1 cellular context compared by ENCODE assay signal in the genomic region with DNA sequence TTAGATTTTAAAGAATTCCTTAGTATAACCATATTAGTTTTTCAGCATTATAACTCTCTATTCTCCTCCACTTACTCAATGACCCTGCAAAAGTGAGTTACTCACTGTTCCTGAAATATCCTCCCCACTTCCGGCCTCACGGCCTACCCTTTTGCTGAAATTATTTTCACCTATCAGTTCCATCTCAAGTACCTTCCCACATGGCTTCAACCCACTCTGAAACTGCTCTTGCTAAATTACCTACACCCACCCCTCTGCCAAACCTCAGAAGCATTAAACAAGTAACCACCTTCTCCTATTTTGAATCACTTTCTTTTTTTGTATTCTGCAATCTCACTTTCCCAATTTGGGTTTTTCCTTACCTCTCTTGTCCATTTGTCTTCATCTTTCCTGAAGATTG.
TF ChIP-seq lines count a peak whose summit lies in the region.

No MANE protein-coding gene starts in this region.

TF ChIP-seq in GM12878, 131 proteins besides CTCF, POLR2A, EP300 and RAD21 (continued from another document):
- TF ChIP-seq, protein P1, sequence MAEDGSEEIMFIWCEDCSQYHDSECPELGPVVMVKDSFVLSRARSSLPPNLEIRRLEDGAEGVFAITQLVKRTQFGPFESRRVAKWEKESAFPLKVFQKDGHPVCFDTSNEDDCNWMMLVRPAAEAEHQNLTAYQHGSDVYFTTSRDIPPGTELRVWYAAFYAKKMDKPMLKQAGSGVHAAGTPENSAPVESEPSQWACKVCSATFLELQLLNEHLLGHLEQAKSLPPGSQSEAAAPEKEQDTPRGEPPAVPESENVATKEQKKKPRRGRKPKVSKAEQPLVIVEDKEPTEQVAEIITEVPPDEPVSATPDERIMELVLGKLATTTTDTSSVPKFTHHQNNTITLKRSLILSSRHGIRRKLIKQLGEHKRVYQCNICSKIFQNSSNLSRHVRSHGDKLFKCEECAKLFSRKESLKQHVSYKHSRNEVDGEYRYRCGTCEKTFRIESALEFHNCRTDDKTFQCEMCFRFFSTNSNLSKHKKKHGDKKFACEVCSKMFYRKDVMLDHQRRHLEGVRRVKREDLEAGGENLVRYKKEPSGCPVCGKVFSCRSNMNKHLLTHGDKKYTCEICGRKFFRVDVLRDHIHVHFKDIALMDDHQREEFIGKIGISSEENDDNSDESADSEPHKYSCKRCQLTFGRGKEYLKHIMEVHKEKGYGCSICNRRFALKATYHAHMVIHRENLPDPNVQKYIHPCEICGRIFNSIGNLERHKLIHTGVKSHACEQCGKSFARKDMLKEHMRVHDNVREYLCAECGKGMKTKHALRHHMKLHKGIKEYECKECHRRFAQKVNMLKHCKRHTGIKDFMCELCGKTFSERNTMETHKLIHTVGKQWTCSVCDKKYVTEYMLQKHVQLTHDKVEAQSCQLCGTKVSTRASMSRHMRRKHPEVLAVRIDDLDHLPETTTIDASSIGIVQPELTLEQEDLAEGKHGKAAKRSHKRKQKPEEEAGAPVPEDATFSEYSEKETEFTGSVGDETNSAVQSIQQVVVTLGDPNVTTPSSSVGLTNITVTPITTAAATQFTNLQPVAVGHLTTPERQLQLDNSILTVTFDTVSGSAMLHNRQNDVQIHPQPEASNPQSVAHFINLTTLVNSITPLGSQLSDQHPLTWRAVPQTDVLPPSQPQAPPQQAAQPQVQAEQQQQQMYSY (CRISPR knock-in tag; IDR thresholded peaks at IDR 0.05), result no peak
- TF ChIP-seq ATF7 (IDR thresholded peaks at IDR 0.05; ENCODE audit: low read depth) (no peak), MEF2B (IDR thresholded peaks at IDR 0.05; ENCODE audit: partially characterized antibody, poor library complexity, severe bottlenecking) (no peak), SUZ12 (IDR thresholded peaks at IDR 0.05; ENCODE audit: unreplicated experiment) (no peak), TCF3 (IDR thresholded peaks at IDR 0.05; ENCODE audit: borderline replicate concordance, insufficient read depth, low read depth, low read length) (no peak), NR2C2 (IDR thresholded peaks at IDR 0.05; ENCODE audit: borderline replicate concordance, control insufficient read depth, insufficient read length, low read depth) (no peak), RAD51 (IDR thresholded peaks at IDR 0.05) (no peak), GABPA (IDR thresholded peaks at IDR 0.05; ENCODE audit: low read depth) (0 out of 2 replicates have a peak, but pooled peaks have one; percentile 23), ZNF207 (IDR thresholded peaks at IDR 0.05; ENCODE audit: borderline replicate concordance) (no peak), IKZF1 (conservative IDR thresholded peaks at IDR 0.05) (no peak), CBFB (IDR thresholded peaks at IDR 0.05; ENCODE audit: low read depth) (no peak), SMAD5 (IDR thresholded peaks at IDR 0.05; ENCODE audit: low read depth) (no peak), CBX3 (IDR thresholded peaks at IDR 0.05; ENCODE audit: borderline replicate concordance, low read depth) (no peak), BHLHE40 (IDR thresholded peaks at IDR 0.05; ENCODE audit: borderline replicate concordance in 1 of 2, low read depth in 2 of 2, low read length in 1 of 2) (no peak), YY1 (IDR thresholded peaks at IDR 0.05; ENCODE audit: low read depth, low read length) (no peak), FOXK2 (IDR thresholded peaks at IDR 0.05) (no peak), CEBPZ (IDR thresholded peaks at IDR 0.05; ENCODE audit: low read depth, low read length) (no peak), RBBP5 (conservative IDR thresholded peaks at IDR 0.05) (no peak), FOXM1 (IDR thresholded peaks at IDR 0.05; ENCODE audit: low read depth, low read length) (peak; percentile 25; the same call in 1 of the 2 replicates), LARP7 (IDR thresholded peaks at IDR 0.05) (no peak), KLF5 (IDR thresholded peaks at IDR 0.05; ENCODE audit: partially characterized antibody) (no peak), ZBTB33 (IDR thresholded peaks at IDR 0.05) (no peak)
- TF ChIP-seq, protein P2, sequence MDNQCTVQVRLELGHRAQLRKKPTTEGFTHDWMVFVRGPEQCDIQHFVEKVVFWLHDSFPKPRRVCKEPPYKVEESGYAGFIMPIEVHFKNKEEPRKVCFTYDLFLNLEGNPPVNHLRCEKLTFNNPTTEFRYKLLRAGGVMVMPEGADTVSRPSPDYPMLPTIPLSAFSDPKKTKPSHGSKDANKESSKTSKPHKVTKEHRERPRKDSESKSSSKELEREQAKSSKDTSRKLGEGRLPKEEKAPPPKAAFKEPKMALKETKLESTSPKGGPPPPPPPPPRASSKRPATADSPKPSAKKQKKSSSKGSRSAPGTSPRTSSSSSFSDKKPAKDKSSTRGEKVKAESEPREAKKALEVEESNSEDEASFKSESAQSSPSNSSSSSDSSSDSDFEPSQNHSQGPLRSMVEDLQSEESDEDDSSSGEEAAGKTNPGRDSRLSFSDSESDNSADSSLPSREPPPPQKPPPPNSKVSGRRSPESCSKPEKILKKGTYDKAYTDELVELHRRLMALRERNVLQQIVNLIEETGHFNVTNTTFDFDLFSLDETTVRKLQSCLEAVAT (IDR thresholded peaks at IDR 0.05), result no peak
